Comparison of ENCODE assay signal across 11 cellular contexts in the genomic region with DNA sequence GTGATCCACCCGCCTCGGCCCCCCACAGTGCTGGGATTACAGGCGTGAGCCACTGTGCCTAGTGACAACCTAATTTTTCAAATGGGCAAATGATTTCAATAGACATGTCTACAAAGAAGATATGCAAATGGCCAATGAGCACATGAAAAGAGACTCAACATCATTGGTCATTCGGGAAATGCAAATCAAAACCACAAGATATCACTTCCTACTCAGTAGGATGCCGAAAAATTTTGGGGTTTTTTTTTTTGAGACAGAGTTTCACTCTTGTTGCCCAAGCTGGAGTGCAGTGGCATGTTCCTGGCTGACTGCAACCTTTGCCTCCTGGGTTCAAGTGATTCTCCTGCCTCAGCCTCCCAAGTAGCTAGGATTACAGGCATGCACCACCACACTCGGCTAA. TPM values are rescaled to one million over a fixed set of nuclear protein-coding genes. Genes with fewer than 3 reads are reported as not detected.
"Had no signal": no experiment of that assay in that cellular context is flagged by ENCODE, and none has a peak within 500 bp of the region (broad histone marks: within the 10 kb centered on the region; RNA-seq: fewer than 3 reads in every experiment).

No MANE protein-coding gene starts in this region.

RNA-seq across cellular contexts. Expression of a gene that starts 13.1 kb away (rescaled TPM):
- total RNA-seq: dermis microvascular lymphatic vessel endothelial cell, esophagus mucosa, gastrocnemius medialis, glomerular endothelial cell, heart right ventricle, kidney epithelial cell, left cardiac atrium, left ventricle myocardium superior, lung microvascular endothelial cell, mucosa of gallbladder had no signal
- polyA plus RNA-seq: heart right ventricle, keratinocyte had no signal
